ENCODE assay signal across 10 cellular contexts in genomic region chr10:14583252-14583651, GRCh38.
DNase-seq lines count a peak whose midpoint lies in the region; FAIRE-seq and TF ChIP-seq lines count a peak whose summit lies in the region.
"Had no signal": no experiment of that assay in that cellular context is flagged by ENCODE, and none has a peak within 500 bp of the region (broad histone marks: within the 10 kb centered on the region; RNA-seq: fewer than 3 reads in every experiment).

No MANE protein-coding gene starts in this region.

- TF ChIP-seq POLR2A in GM12891 (IDR thresholded peaks at IDR 0.05; ENCODE audit: low read depth, low read length): no peak

- DNase-seq in GM12891 (ENCODE audit: insufficient read length, low spot score) (no peak), T follicular helper cell (ENCODE audit: low read depth) (peak; percentile 76), GM20000 (ENCODE audit: low spot score) (no peak), KBM-7 (no peak), cortex of kidney (lab: John Stamatoyannopoulos, UW) (no peak), SW 1271 (lab: John Stamatoyannopoulos, UW) (no peak)
- peak; percentile 70 for DNase-seq in activated T-helper 9 cell treated with anti-CD3 and anti-CD28 coated beads, Interleukin-2, amount 50 U/mL, for 16 hours (ENCODE audit: low read depth)
- peak; percentile 53 to 75 for DNase-seq in stimulated activated CD4-positive, alpha-beta T cell treated with anti-CD3 and anti-CD28 coated beads, Interleukin-1b, Interleukin-23, amount 100 ng/mL, for 4 hours (ENCODE audit: low read depth in 2 of 2)
- DNase-seq: NCI-H1930, right cardiac atrium had no signal

- in situ Hi-C loops in KBM-7 (cut with MboI; ENCODE audit: low pct_unique_long_range_greater_than_20kb, low sequenced_read_pairs): no loop called here

- peak; percentile 90 for FAIRE-seq in GM12891 (lab: Jason Lieb, UNC)

- TF ChIP-seq CTCF in GM20000 (IDR thresholded peaks at IDR 0.05; ENCODE audit: extremely low read depth, missing control alignments): no peak

TF ChIP-seq in GM12891, 5 proteins besides CTCF, POLR2A, EP300 and RAD21:
- TF ChIP-seq POU2F2 (IDR thresholded peaks at IDR 0.05; ENCODE audit: low read depth, low read length): no peak
- TF ChIP-seq POLR2AphosphoS5 (IDR thresholded peaks at IDR 0.05; ENCODE audit: low read depth, low read length): no peak
- no peak for TF ChIP-seq TAF1 (IDR thresholded peaks at IDR 0.05; ENCODE audit: low read depth, low read length)
- TF ChIP-seq SPI1 (IDR thresholded peaks at IDR 0.05; ENCODE audit: low read depth, low read length): no peak
- no peak for TF ChIP-seq PAX5 (IDR thresholded peaks at IDR 0.05; ENCODE audit: insufficient read depth, low read length, severe bottlenecking)

Comparison
In these comparisons a context has a peak if more than half of its experiments do, and no peak if none do; other contexts are left out.
1. DNase-seq: peak in T follicular helper cell (single experiment), activated T-helper 9 cell treated with anti-CD3 and anti-CD28 coated beads, Interleukin-2, amount 50 U/mL, for 16 hours (single experiment) and stimulated activated CD4-positive, alpha-beta T cell treated with anti-CD3 and anti-CD28 coated beads, Interleukin-1b, Interleukin-23, amount 100 ng/mL, for 4 hours (2 of 2); none in GM12891 (single experiment), GM20000 (single experiment), KBM-7 (single experiment), cortex of kidney (single experiment) and SW 1271 (0 of 2).